ENCODE assay signal across 25 cellular contexts in the genomic region with DNA sequence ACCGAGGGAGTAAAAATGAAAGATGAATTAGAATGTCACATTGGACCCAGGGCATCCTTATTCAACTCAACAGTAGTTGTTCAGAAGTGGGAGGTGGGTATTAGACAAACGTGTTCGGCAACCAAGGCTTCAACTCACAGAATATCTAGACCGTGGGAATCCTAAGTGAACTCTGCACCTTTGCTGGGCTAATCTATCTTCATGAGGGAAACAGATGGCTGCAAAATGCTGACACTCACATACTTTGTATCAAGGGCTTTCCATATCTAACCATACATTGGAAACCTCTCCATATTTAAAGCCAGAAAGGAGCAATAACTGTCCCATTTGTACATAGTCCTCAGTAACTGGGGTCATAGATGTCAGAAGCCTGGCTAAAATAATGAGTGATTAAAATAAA. TPM values are rescaled to one million over a fixed set of nuclear protein-coding genes. Genes with fewer than 3 reads are reported as not detected.
DNase-seq lines count a peak whose midpoint lies in the region; ATAC-seq, FAIRE-seq and TF ChIP-seq lines count a peak whose summit lies in the region.
"Had no signal": no experiment of that assay in that cellular context is flagged by ENCODE, and none has a peak within 500 bp of the region (broad histone marks: within the 10 kb centered on the region; RNA-seq: fewer than 3 reads in every experiment).

No MANE protein-coding gene starts in this region.

- H3K9ac ChIP-seq in HUES6 (ENCODE audit: low read length) (peak overlapping the region; percentile 76), colonic mucosa (ENCODE audit: low read depth in 2 of 2, low read length in 2 of 2) (no peak overlapping the region)
- H3K9ac ChIP-seq: BLaER1 treated with 17β-estradiol and CSF1 and Interleukin-3, amounts not matched to agents 10 nM and 100 nM had no signal

- CTCF ChIA-PET in WTC11 (lab: Charles Lee): no interaction called here

- no peaks in the 10 kb centered on the region for H3K9me3 Mint-ChIP-seq in WTC11
- H3K9me3 Mint-ChIP-seq: CD8-positive, alpha-beta T cell; HFFc6; T-helper 2 cell treated with Interferon-gamma antibody and Interleukin-4, amounts not matched to agents 5 μg/mL and 100 μg/mL, for 36 hours had no signal

- H3K27ac Mint-ChIP-seq in WTC11: peak overlapping the region; percentile 99
- H3K27ac Mint-ChIP-seq: CD8-positive, alpha-beta T cell; HFFc6; T-helper 2 cell treated with Interferon-gamma antibody and Interleukin-4, amounts not matched to agents 5 μg/mL and 100 μg/mL, for 36 hours had no signal

- peaks cover 40% of the 10 kb centered on the region for H3K4me1 Mint-ChIP-seq in WTC11

- H3K27ac ChIP-seq in HUES6 (ENCODE audit: low read depth, low read length) (peak overlapping the region; percentile 91), colonic mucosa (no peak overlapping the region)
- H3K27ac ChIP-seq: BLaER1 treated with 17β-estradiol and CSF1 and Interleukin-3, amounts not matched to agents 10 nM and 100 nM; HL-60 had no signal

- H3K9me3 ChIP-seq in HUES6 (ENCODE audit: control insufficient read depth, insufficient read depth, low read depth, low read length) (no peaks in the 10 kb centered on the region), colonic mucosa (no peaks in the 10 kb centered on the region)
- H3K9me3 ChIP-seq: BLaER1 treated with 17β-estradiol and CSF1 and Interleukin-3, amounts not matched to agents 10 nM and 100 nM had no signal

- H3K27me3 ChIP-seq in HUES6 (ENCODE audit: control insufficient read depth, insufficient read depth, low read length) (no peaks in the 10 kb centered on the region), colonic mucosa (no peaks in the 10 kb centered on the region)
- H3K27me3 ChIP-seq: BLaER1 treated with 17β-estradiol and CSF1 and Interleukin-3, amounts not matched to agents 10 nM and 100 nM had no signal

- H3K36me3 Mint-ChIP-seq in WTC11: peaks cover 12% of the 10 kb centered on the region

- H3K4me3 Mint-ChIP-seq in WTC11: peak overlapping the region; percentile 40; the same call in 1 of the 2 replicates
- H3K4me3 Mint-ChIP-seq: CD8-positive, alpha-beta T cell; HFFc6; T-helper 2 cell treated with Interferon-gamma antibody and Interleukin-4, amounts not matched to agents 5 μg/mL and 100 μg/mL, for 36 hours had no signal

- DNase-seq in WTC11 (ENCODE audit: low spot score) (no peak), left lobe of liver (ENCODE audit: low spot score) (no peak), colonic mucosa (no peak), HPDE6-E6E7 (ENCODE audit: extremely low spot score) (no peak), GM19239 (ENCODE audit: insufficient read length, low spot score) (no peak)
- DNase-seq: ACHN; CD8-positive, alpha-beta T cell; DMS79; H7; HFFc6; Kasumi-1; NCI-H1417; NCI-H1694 treated with DMSO at 0.1 percent for 48 hours; NCI-H2081 treated with DMSO at 0.1 percent for 48 hours; NCI-H2171 treated with DMSO at 0.1 percent for 48 hours; NCI-H446; NCI-H69 had no signal

- no peak for FAIRE-seq in GM19239 (lab: Jason Lieb, UNC)

- no peak for TF ChIP-seq CTCF in WTC11 (IDR thresholded peaks at IDR 0.05)
- no peak for TF ChIP-seq CTCF in colonic mucosa (IDR thresholded peaks at IDR 0.05)

- H3K36me3 ChIP-seq in HUES6 (ENCODE audit: control insufficient read depth, insufficient read depth, low read length) (peaks cover 32% of the 10 kb centered on the region), colonic mucosa (no peaks in the 10 kb centered on the region)

- no peak for ATAC-seq in WTC11
- ATAC-seq in left lobe of liver: peak; percentile 66
- ATAC-seq in GM21529 (IDR thresholded peaks at IDR 0.05; ENCODE audit: unreplicated experiment): no peak
- ATAC-seq: CD8-positive, alpha-beta T cell; SK-N-SH treated with all-trans-retinoic acid at 6 μM for 48 hours had no signal

- H3K4me3 ChIP-seq in HUES6 (ENCODE audit: low read depth, low read length) (0 out of 2 replicates have a peak overlapping the region, but pooled peaks have one; percentile 20), colonic mucosa (no peak overlapping the region)
- H3K4me3 ChIP-seq: BLaER1 treated with 17β-estradiol and CSF1 and Interleukin-3, amounts not matched to agents 10 nM and 100 nM had no signal

- H3K4me1 ChIP-seq in HUES6 (ENCODE audit: control insufficient read depth, insufficient read depth, low read length) (peaks cover 39% of the 10 kb centered on the region), colonic mucosa (peaks cover 3% of the 10 kb centered on the region)

- intact Hi-C loops in colonic mucosa (cut with DNase I): no loop called here

- POLR2A ChIA-PET in WTC11 (lab: Charles Lee): no interaction called here

- no peaks in the 10 kb centered on the region for H3K27me3 Mint-ChIP-seq in WTC11 (ENCODE audit: low read depth)

TF ChIP-seq in WTC11, 78 proteins besides CTCF, POLR2A, EP300 and RAD21 (continues in another document):
- no peak for TF ChIP-seq ZNF671 (CRISPR knock-in tag; IDR thresholded peaks at IDR 0.05)
- TF ChIP-seq ZNF263 (CRISPR knock-in tag; IDR thresholded peaks at IDR 0.05; ENCODE audit: low read depth): no peak
- TF ChIP-seq CREB1 (CRISPR knock-in tag; IDR thresholded peaks at IDR 0.05): no peak
- TF ChIP-seq NFE2L1 (CRISPR knock-in tag; IDR thresholded peaks at IDR 0.05): no peak
- no peak for TF ChIP-seq ESRRA (CRISPR knock-in tag; IDR thresholded peaks at IDR 0.05; ENCODE audit: borderline replicate concordance)
- TF ChIP-seq ZNF232 (CRISPR knock-in tag; IDR thresholded peaks at IDR 0.05): no peak
- TF ChIP-seq, protein P1, sequence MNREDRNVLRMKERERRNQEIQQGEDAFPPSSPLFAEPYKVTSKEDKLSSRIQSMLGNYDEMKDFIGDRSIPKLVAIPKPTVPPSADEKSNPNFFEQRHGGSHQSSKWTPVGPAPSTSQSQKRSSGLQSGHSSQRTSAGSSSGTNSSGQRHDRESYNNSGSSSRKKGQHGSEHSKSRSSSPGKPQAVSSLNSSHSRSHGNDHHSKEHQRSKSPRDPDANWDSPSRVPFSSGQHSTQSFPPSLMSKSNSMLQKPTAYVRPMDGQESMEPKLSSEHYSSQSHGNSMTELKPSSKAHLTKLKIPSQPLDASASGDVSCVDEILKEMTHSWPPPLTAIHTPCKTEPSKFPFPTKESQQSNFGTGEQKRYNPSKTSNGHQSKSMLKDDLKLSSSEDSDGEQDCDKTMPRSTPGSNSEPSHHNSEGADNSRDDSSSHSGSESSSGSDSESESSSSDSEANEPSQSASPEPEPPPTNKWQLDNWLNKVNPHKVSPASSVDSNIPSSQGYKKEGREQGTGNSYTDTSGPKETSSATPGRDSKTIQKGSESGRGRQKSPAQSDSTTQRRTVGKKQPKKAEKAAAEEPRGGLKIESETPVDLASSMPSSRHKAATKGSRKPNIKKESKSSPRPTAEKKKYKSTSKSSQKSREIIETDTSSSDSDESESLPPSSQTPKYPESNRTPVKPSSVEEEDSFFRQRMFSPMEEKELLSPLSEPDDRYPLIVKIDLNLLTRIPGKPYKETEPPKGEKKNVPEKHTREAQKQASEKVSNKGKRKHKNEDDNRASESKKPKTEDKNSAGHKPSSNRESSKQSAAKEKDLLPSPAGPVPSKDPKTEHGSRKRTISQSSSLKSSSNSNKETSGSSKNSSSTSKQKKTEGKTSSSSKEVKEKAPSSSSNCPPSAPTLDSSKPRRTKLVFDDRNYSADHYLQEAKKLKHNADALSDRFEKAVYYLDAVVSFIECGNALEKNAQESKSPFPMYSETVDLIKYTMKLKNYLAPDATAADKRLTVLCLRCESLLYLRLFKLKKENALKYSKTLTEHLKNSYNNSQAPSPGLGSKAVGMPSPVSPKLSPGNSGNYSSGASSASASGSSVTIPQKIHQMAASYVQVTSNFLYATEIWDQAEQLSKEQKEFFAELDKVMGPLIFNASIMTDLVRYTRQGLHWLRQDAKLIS (CRISPR knock-in tag; IDR thresholded peaks at IDR 0.05; ENCODE audit: borderline replicate concordance): no peak
- TF ChIP-seq, protein P2, sequence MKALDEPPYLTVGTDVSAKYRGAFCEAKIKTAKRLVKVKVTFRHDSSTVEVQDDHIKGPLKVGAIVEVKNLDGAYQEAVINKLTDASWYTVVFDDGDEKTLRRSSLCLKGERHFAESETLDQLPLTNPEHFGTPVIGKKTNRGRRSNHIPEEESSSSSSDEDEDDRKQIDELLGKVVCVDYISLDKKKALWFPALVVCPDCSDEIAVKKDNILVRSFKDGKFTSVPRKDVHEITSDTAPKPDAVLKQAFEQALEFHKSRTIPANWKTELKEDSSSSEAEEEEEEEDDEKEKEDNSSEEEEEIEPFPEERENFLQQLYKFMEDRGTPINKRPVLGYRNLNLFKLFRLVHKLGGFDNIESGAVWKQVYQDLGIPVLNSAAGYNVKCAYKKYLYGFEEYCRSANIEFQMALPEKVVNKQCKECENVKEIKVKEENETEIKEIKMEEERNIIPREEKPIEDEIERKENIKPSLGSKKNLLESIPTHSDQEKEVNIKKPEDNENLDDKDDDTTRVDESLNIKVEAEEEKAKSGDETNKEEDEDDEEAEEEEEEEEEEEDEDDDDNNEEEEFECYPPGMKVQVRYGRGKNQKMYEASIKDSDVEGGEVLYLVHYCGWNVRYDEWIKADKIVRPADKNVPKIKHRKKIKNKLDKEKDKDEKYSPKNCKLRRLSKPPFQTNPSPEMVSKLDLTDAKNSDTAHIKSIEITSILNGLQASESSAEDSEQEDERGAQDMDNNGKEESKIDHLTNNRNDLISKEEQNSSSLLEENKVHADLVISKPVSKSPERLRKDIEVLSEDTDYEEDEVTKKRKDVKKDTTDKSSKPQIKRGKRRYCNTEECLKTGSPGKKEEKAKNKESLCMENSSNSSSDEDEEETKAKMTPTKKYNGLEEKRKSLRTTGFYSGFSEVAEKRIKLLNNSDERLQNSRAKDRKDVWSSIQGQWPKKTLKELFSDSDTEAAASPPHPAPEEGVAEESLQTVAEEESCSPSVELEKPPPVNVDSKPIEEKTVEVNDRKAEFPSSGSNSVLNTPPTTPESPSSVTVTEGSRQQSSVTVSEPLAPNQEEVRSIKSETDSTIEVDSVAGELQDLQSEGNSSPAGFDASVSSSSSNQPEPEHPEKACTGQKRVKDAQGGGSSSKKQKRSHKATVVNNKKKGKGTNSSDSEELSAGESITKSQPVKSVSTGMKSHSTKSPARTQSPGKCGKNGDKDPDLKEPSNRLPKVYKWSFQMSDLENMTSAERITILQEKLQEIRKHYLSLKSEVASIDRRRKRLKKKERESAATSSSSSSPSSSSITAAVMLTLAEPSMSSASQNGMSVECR (CRISPR knock-in tag; IDR thresholded peaks at IDR 0.05; ENCODE audit: borderline replicate concordance): no peak
- no peak for TF ChIP-seq CREM (CRISPR knock-in tag; IDR thresholded peaks at IDR 0.05)
- TF ChIP-seq SP1 (CRISPR knock-in tag; conservative IDR thresholded peaks at IDR 0.05): no peak
- TF ChIP-seq, protein P3, sequence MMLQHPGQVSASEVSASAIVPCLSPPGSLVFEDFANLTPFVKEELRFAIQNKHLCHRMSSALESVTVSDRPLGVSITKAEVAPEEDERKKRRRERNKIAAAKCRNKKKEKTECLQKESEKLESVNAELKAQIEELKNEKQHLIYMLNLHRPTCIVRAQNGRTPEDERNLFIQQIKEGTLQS (CRISPR knock-in tag; conservative IDR thresholded peaks at IDR 0.05): no peak
- no peak for TF ChIP-seq PRRX2 (CRISPR knock-in tag; IDR thresholded peaks at IDR 0.05)

RNA-seq across cellular contexts. Expression of a gene that starts 20.9 kb away (rescaled TPM):
- 44.4 to 58.1 TPM (median 48.1 TPM) in 3 replicates for total RNA-seq in WTC11 (2021)
- total RNA-seq in left lobe of liver: 21.3 TPM
- total RNA-seq in colonic mucosa: 100 to 1,000 TPM in 1 of 2 donors, 10 to 100 TPM in 1; 99.0 to 180 TPM

RNA-seq across cellular contexts. Expression of a gene that starts 54.2 kb away (rescaled TPM):
- 0.18 to 0.39 TPM (median 0.23 TPM) in 3 replicates for total RNA-seq in WTC11 (2021)
- total RNA-seq in left lobe of liver: not detected
- under 1 TPM; 0.90 to 0.94 TPM for total RNA-seq in colonic mucosa
- total RNA-seq: CD8-positive, alpha-beta T cell; HFFc6; HT1080; MCF 10A had no signal
